Comparison of ENCODE assay signal across 13 cellular contexts in genomic region chr22:44693145-44693544, GRCh38. TPM values are rescaled to one million over a fixed set of nuclear protein-coding genes. Genes with fewer than 3 reads are reported as not detected.
A peak's percentile ranks its signal among the peaks of the same experiment; 100 is the strongest.
DNase-seq lines count a peak whose midpoint lies in the region; ATAC-seq and TF ChIP-seq lines count a peak whose summit lies in the region.
"Had no signal": no experiment of that assay in that cellular context is flagged by ENCODE, and none has a peak within 500 bp of the region (broad histone marks: within the 10 kb centered on the region; RNA-seq: fewer than 3 reads in every experiment).

No MANE protein-coding gene starts in this region.

- H3K4me3 Mint-ChIP-seq in natural killer cell (no peak overlapping the region), immature natural killer cell (no peak overlapping the region)
- H3K4me3 Mint-ChIP-seq in natural killer cell treated with Interleukin-12 subunit alpha and Interleukin-12 subunit beta and Interleukin-15 and Interleukin-18, amount 100 ng/mL, for 72 hours = no peak overlapping the region
- H3K4me3 Mint-ChIP-seq: CD4-positive, alpha-beta T cell had no signal

- WGBS in aorta, 2 donors = 87 to 93% methylated on average over 4 of the region's 4 CpGs
- WGBS in hepatocyte (ENCODE audit: low lambda C conversion rate, missing lambda C conversion rate) = 96% methylated on average over 4 of the region's 4 CpGs

- no peaks in the 10 kb centered on the region for H3K9me2 ChIP-seq in hepatocyte (replicated peaks; ENCODE audit: insufficient read depth)

- TF ChIP-seq CTCF in natural killer cell (IDR thresholded peaks at IDR 0.05) = no peak
- no peak for TF ChIP-seq CTCF in VCaP (conservative IDR thresholded peaks at IDR 0.05)
- no peak for TF ChIP-seq CTCF in hepatocyte (IDR thresholded peaks at IDR 0.05; ENCODE audit: poor library complexity)

- H3K9me3 ChIP-seq in aorta (ENCODE audit: control insufficient read depth, low read length) (no peaks in the 10 kb centered on the region), hepatocyte (ENCODE audit: low read depth) (no peaks in the 10 kb centered on the region)
- H3K9me3 ChIP-seq: BLaER1 treated with 17β-estradiol and CSF1 and Interleukin-3, amounts not matched to agents 10 nM and 100 nM had no signal

- no peak overlapping the region for H2AFZ ChIP-seq in hepatocyte
- H2AFZ ChIP-seq: GM23248 had no signal

- H3K36me3 Mint-ChIP-seq in natural killer cell (no peaks in the 10 kb centered on the region), immature natural killer cell (peaks cover 0 to 3% (median 2%) of the 10 kb centered on the region in 3 donors)
- no peaks in the 10 kb centered on the region for H3K36me3 Mint-ChIP-seq in natural killer cell treated with Interleukin-12 subunit alpha and Interleukin-12 subunit beta and Interleukin-15 and Interleukin-18, amount 100 ng/mL, for 72 hours

- H3K27ac Mint-ChIP-seq in natural killer cell (peak overlapping the region; percentile 67 to 73), immature natural killer cell (peak overlapping the region in 5 of 6 donors; percentile 23 to 74 (median 53))
- H3K27ac Mint-ChIP-seq in natural killer cell treated with Interleukin-12 subunit alpha and Interleukin-12 subunit beta and Interleukin-15 and Interleukin-18, amount 100 ng/mL, for 72 hours = no peak overlapping the region
- H3K27ac Mint-ChIP-seq: CD4-positive, alpha-beta T cell had no signal

- peaks cover 4% of the 10 kb centered on the region for H4K20me1 ChIP-seq in hepatocyte (ENCODE audit: insufficient read depth, poor library complexity, severe bottlenecking)

- H3K27ac ChIP-seq in VCaP = peak overlapping the region; percentile 80
- no peak overlapping the region for H3K27ac ChIP-seq in aorta (ENCODE audit: low read depth in 1 of 2, low read length in 2 of 2)
- no peak overlapping the region for H3K27ac ChIP-seq in hepatocyte
- H3K27ac ChIP-seq: BLaER1 treated with 17β-estradiol and CSF1 and Interleukin-3, amounts not matched to agents 10 nM and 100 nM; GM23248 had no signal

- H3K36me3 ChIP-seq in H7 (replicated peaks; ENCODE audit: control insufficient read depth, insufficient read depth, low read length) (no peaks in the 10 kb centered on the region), aorta (ENCODE audit: control insufficient read depth in 1 of 2, insufficient read depth in 2 of 2, low read length in 1 of 2) (no peaks in the 10 kb centered on the region), hepatocyte (replicated peaks; ENCODE audit: insufficient read depth, low read depth) (no peaks in the 10 kb centered on the region)

- no peak overlapping the region for H3K4me2 ChIP-seq in hepatocyte

- DNase-seq in natural killer cell = no peak
- no peak for DNase-seq in natural killer cell treated with Interleukin-12 subunit alpha and Interleukin-12 subunit beta and Interleukin-15 and Interleukin-18, amount 100 ng/mL, for 72 hours (ENCODE audit: low spot score)
- no peak for DNase-seq in immature natural killer cell
- DNase-seq in germinal center (ENCODE audit: low spot score) = no peak
- no peak for DNase-seq in H7
- no peak for DNase-seq in aorta
- DNase-seq in hepatocyte (ENCODE audit: low spot score) = no peak
- DNase-seq: ACHN; CD4-positive, alpha-beta T cell; GM23248 had no signal

- ATAC-seq in natural killer cell = peak in 1 of 3 donors; percentile 16
- ATAC-seq in natural killer cell treated with Interleukin-12 subunit alpha and Interleukin-12 subunit beta and Interleukin-15 and Interleukin-18, amount 100 ng/mL, for 72 hours = no peak
- no peak for ATAC-seq in aorta (ENCODE audit: low FRiP score)

- no peaks in the 10 kb centered on the region for H3K27me3 ChIP-seq in H7 (ENCODE audit: control insufficient read depth, insufficient read depth, low read length)
- H3K27me3 ChIP-seq in aorta (ENCODE audit: control insufficient read depth in 1 of 2, insufficient read depth in 2 of 2, low read length in 1 of 2) = no peaks in the 10 kb centered on the region
- H3K27me3 ChIP-seq in hepatocyte = no peaks in the 10 kb centered on the region
- H3K27me3 ChIP-seq: BLaER1 treated with 17β-estradiol and CSF1 and Interleukin-3, amounts not matched to agents 10 nM and 100 nM had no signal

- peaks cover 48% of the 10 kb centered on the region for H3K79me2 ChIP-seq in hepatocyte

- no peaks in the 10 kb centered on the region for H3K4me1 ChIP-seq in aorta (ENCODE audit: control insufficient read depth in 1 of 2, insufficient read depth in 2 of 2, low read length in 2 of 2)
- H3K4me1 ChIP-seq in hepatocyte (ENCODE audit: insufficient read depth) = peaks cover 16% of the 10 kb centered on the region

- no peaks in the 10 kb centered on the region for H3K27me3 Mint-ChIP-seq in natural killer cell (ENCODE audit: low read depth in 2 of 2)
- H3K27me3 Mint-ChIP-seq in natural killer cell treated with Interleukin-12 subunit alpha and Interleukin-12 subunit beta and Interleukin-15 and Interleukin-18, amount 100 ng/mL, for 72 hours = no peaks in the 10 kb centered on the region
- H3K27me3 Mint-ChIP-seq in immature natural killer cell (ENCODE audit: low read depth in 3 of 3) = peaks cover 0 to 4% (median 3%) of the 10 kb centered on the region in 3 donors
- H3K27me3 Mint-ChIP-seq: CD4-positive, alpha-beta T cell had no signal

- intact Hi-C loops in natural killer cell (cut with micrococcal nuclease) = no loop called here
- intact Hi-C loops in aorta (cut with DNase I) = no loop called here

- H3K4me3 ChIP-seq in H7 (ENCODE audit: insufficient read depth, low read depth, low read length) = no peak overlapping the region
- H3K4me3 ChIP-seq in aorta (ENCODE audit: low read length in 2 of 2) = no peak overlapping the region
- H3K4me3 ChIP-seq in hepatocyte = no peak overlapping the region
- H3K4me3 ChIP-seq: BLaER1 treated with 17β-estradiol and CSF1 and Interleukin-3, amounts not matched to agents 10 nM and 100 nM; GM23248 had no signal

- H3K4me1 Mint-ChIP-seq in natural killer cell (peaks cover 12 to 47% of the 10 kb centered on the region in 2 donors), immature natural killer cell (peaks cover 22 to 24% of the 10 kb centered on the region in 2 donors)
- H3K4me1 Mint-ChIP-seq in natural killer cell treated with Interleukin-12 subunit alpha and Interleukin-12 subunit beta and Interleukin-15 and Interleukin-18, amount 100 ng/mL, for 72 hours (ENCODE audit: low read depth in 2 of 2) = peaks cover 4 to 21% of the 10 kb centered on the region in 2 donors

- H3K9me3 Mint-ChIP-seq in natural killer cell = no peaks in the 10 kb centered on the region
- H3K9me3 Mint-ChIP-seq in natural killer cell treated with Interleukin-12 subunit alpha and Interleukin-12 subunit beta and Interleukin-15 and Interleukin-18, amount 100 ng/mL, for 72 hours = no peaks in the 10 kb centered on the region
- H3K9me3 Mint-ChIP-seq in immature natural killer cell = no peaks in the 10 kb centered on the region
- H3K9me3 Mint-ChIP-seq: CD4-positive, alpha-beta T cell had no signal

RNA-seq across cellular contexts. Expression of gene PRR5, which starts 8.9 kb away (rescaled TPM):
- 100 to 1,000 TPM in 1 of 3 donors, 10 to 100 TPM in 2; 92.6 to 133 (median 93.4) TPM for total RNA-seq in natural killer cell
- 10 to 100 TPM; 15.7 to 29.2 TPM for total RNA-seq in natural killer cell treated with Interleukin-12 subunit alpha and Interleukin-12 subunit beta and Interleukin-15 and Interleukin-18, amount 100 ng/mL, for 72 hours
- polyA plus RNA-seq in immature natural killer cell = 100 to 1,000 TPM; 102 to 168 (median 112) TPM
- total RNA-seq in H7 (2014; rRNA removed; shearing (Covaris generic)) = 7.7 and 8.4 TPM in 2 replicates
- 10 to 100 TPM in 1 of 2 donors, 1 to 10 TPM in 1; 9.9 to 15.3 TPM for total RNA-seq in aorta
- 1 to 10 TPM; 1.3 to 9.9 TPM for polyA plus RNA-seq in aorta
- 44.2 and 65.1 TPM in 2 replicates for total RNA-seq in hepatocyte
- polyA plus RNA-seq in hepatocyte = 84.9 and 91.2 TPM in 2 replicates

RNA-seq across cellular contexts. Expression of gene ARHGAP8, which starts 59.2 kb away (rescaled TPM):
- 10 to 100 TPM; 23.6 to 32.6 (median 26.5) TPM for total RNA-seq in natural killer cell
- 1 to 10 TPM in 1 of 2 donors, under 1 TPM in 1; 0.64 to 2.3 TPM for total RNA-seq in natural killer cell treated with Interleukin-12 subunit alpha and Interleukin-12 subunit beta and Interleukin-15 and Interleukin-18, amount 100 ng/mL, for 72 hours
- 1 to 10 TPM in 1 of 3 donors, under 1 TPM in 1, not detected in 1; 0.60 to 2.0 TPM for polyA plus RNA-seq in immature natural killer cell
- 24.8 and 28.3 TPM in 2 replicates for total RNA-seq in H7 (2014; rRNA removed; shearing (Covaris generic))
- total RNA-seq in aorta = 1 to 10 TPM; 1.4 to 3.0 TPM
- polyA plus RNA-seq in aorta = not detected
- 24.0 and 25.2 TPM in 2 replicates for total RNA-seq in hepatocyte
- polyA plus RNA-seq in hepatocyte = 50.4 and 62.8 TPM in 2 replicates
- total RNA-seq: A172 had no signal
- polyA plus RNA-seq: GM23248 had no signal

Comparison
In these comparisons a context has a peak if more than half of its experiments do, and no peak if none do; other contexts are left out.
1. H3K27ac Mint-ChIP-seq: peak in natural killer cell (2 of 2) and immature natural killer cell (5 of 6); none in natural killer cell treated with Interleukin-12 subunit alpha and Interleukin-12 subunit beta and Interleukin-15 and Interleukin-18, amount 100 ng/mL, for 72 hours (0 of 2).